Comparison of ENCODE assay signal across 8 cellular contexts in the genomic region with DNA sequence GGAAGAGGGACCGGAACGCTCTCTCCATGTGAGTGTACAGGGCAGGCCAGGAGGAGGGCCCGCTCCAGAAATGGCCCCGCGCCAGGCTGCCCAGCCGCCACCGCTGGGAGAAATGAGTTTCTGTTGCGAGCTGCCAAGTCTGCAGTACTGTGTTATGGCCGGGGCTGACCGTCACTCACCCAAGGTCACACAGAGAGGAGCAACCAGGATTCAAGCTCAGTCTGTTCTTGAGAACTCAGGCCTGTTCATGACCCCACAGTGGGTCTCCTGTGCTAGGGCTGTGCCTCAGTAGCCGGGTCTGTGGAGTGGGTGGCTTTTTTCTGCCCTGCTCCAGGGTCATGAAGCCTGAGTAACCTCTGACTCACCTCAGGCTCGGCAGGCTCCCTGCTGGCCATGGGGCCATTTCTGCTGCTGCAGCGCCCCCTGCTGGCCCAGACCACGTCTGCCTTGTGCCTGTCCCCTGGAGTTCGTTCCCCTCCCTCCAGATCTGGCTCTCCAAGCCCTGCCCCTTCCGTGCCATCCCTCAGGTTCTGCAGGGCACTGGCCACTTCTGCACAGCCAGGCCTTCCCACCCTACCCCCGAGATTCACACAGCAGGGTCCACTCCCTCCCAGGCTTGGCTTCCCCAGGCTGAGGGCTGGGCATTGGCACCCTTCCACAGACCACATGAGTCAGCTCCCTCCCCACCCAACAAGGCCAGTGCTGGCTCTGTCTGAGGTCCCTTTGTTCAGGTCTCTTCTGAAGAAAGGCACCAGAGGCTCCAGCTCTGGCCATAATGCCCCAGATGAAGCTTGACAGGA. TPM values are rescaled to one million over a fixed set of nuclear protein-coding genes. Genes with fewer than 3 reads are reported as not detected.
A peak's percentile ranks its signal among the peaks of the same experiment; 100 is the strongest.
DNase-seq lines count a peak whose midpoint lies in the region; ATAC-seq and TF ChIP-seq lines count a peak whose summit lies in the region.

No MANE protein-coding gene starts in this region.

- TF ChIP-seq CTCF in foreskin keratinocyte (conservative IDR thresholded peaks at IDR 0.05) (peak; percentile 95), neutrophil (IDR thresholded peaks at IDR 0.05) (peak; percentile 81)

- H3K36me3 ChIP-seq in neutrophil (no peaks in the 10 kb centered on the region), stomach smooth muscle (ENCODE audit: control insufficient read depth in 2 of 2, insufficient read depth in 2 of 2, low read length in 2 of 2) (no peaks in the 10 kb centered on the region)

- no peak overlapping the region for H3K4me3 Mint-ChIP-seq in activated T-helper 2 cell treated with anti-CD3 and anti-CD28 coated beads, Interferon-gamma antibody, Interleukin-2, Interleukin-4, amounts not matched to agents 10 μg/mL and 5 μg/mL and 100 μg/mL, durations not matched to agents 14 hours and 24 hours and 36 hours (ENCODE audit: low read depth)

- no peaks in the 10 kb centered on the region for H3K36me3 Mint-ChIP-seq in activated T-helper 2 cell treated with anti-CD3 and anti-CD28 coated beads, Interferon-gamma antibody, Interleukin-2, Interleukin-4, amounts not matched to agents 10 μg/mL and 5 μg/mL and 100 μg/mL, durations not matched to agents 14 hours and 24 hours and 36 hours (ENCODE audit: low read depth)

- H3K4me3 ChIP-seq in neutrophil (ENCODE audit: low read depth in 1 of 2, low read length in 1 of 2) (no peak overlapping the region), stomach smooth muscle (ENCODE audit: low read length in 2 of 2) (peak overlapping the region; percentile 4 to 49)

- no peak overlapping the region for H3K27ac Mint-ChIP-seq in activated T-helper 2 cell treated with anti-CD3 and anti-CD28 coated beads, Interferon-gamma antibody, Interleukin-2, Interleukin-4, amounts not matched to agents 10 μg/mL and 5 μg/mL and 100 μg/mL, durations not matched to agents 14 hours and 24 hours and 36 hours

- intact Hi-C loops in activated T-helper 2 cell treated with anti-CD3 and anti-CD28 coated beads, Interferon-gamma antibody, Interleukin-2, Interleukin-4, amounts not matched to agents 10 μg/mL and 5 μg/mL and 100 μg/mL, durations not matched to agents 14 hours and 24 hours and 36 hours (cut with micrococcal nuclease), result loop anchor here (1.0 kb wide), 1 partner anchor 164 kb away; no protein-coding TSS in a partner anchor

- DNase-seq in EH (ENCODE audit: low read depth) (peak; percentile 89), HuH-7 (ENCODE audit: low spot score) (peak; percentile 95), RPMI7951 (ENCODE audit: low read depth) (peak; percentile 96), foreskin keratinocyte (peak; percentile 47 to 76)
- peak; percentile 43 for DNase-seq in activated T-helper 2 cell treated with anti-CD3 and anti-CD28 coated beads, Interferon-gamma antibody, Interleukin-2, Interleukin-4, amounts not matched to agents 10 μg/mL and 5 μg/mL and 100 μg/mL, durations not matched to agents 14 hours and 24 hours and 36 hours (ENCODE audit: low spot score)

- peaks cover 6% of the 10 kb centered on the region for H3K27me3 Mint-ChIP-seq in activated T-helper 2 cell treated with anti-CD3 and anti-CD28 coated beads, Interferon-gamma antibody, Interleukin-2, Interleukin-4, amounts not matched to agents 10 μg/mL and 5 μg/mL and 100 μg/mL, durations not matched to agents 14 hours and 24 hours and 36 hours (ENCODE audit: low read depth)

- H3K9me3 Mint-ChIP-seq in activated T-helper 2 cell treated with anti-CD3 and anti-CD28 coated beads, Interferon-gamma antibody, Interleukin-2, Interleukin-4, amounts not matched to agents 10 μg/mL and 5 μg/mL and 100 μg/mL, durations not matched to agents 14 hours and 24 hours and 36 hours, result no peaks in the 10 kb centered on the region

- no peaks in the 10 kb centered on the region for H3K4me1 Mint-ChIP-seq in activated T-helper 2 cell treated with anti-CD3 and anti-CD28 coated beads, Interferon-gamma antibody, Interleukin-2, Interleukin-4, amounts not matched to agents 10 μg/mL and 5 μg/mL and 100 μg/mL, durations not matched to agents 14 hours and 24 hours and 36 hours (ENCODE audit: low read depth)

- H3K9me3 ChIP-seq in neutrophil, result no peaks in the 10 kb centered on the region
- no peaks in the 10 kb centered on the region for H3K9me3 ChIP-seq in stomach smooth muscle (ENCODE audit: control insufficient read depth in 2 of 2, low read length in 2 of 2)

- H3K27ac ChIP-seq in foreskin keratinocyte (no peak overlapping the region), neutrophil (no peak overlapping the region), stomach smooth muscle (ENCODE audit: low read length) (peak overlapping the region; percentile 49)

- H3K9ac ChIP-seq in stomach smooth muscle (ENCODE audit: low read length in 2 of 2), result peak overlapping the region; percentile 36 to 46

- H3K27me3 ChIP-seq in foreskin keratinocyte (peaks cover 34% of the 10 kb centered on the region), neutrophil (peaks cover 43% of the 10 kb centered on the region), stomach smooth muscle (ENCODE audit: control insufficient read depth in 1 of 2, insufficient read depth in 2 of 2, low read length in 2 of 2) (peaks cover 0 to 3% of the 10 kb centered on the region in 2 donors)

- ATAC-seq in foreskin keratinocyte (peak; percentile 82), GM21381 (IDR thresholded peaks at IDR 0.05; ENCODE audit: unreplicated experiment) (no peak)

- H3K4me1 ChIP-seq in foreskin keratinocyte, result peaks cover 17% of the 10 kb centered on the region
- H3K4me1 ChIP-seq in neutrophil (ENCODE audit: control insufficient read depth in 1 of 2, insufficient read depth in 1 of 2, low read depth in 1 of 2, low read length in 1 of 2), result peaks cover 20% of the 10 kb centered on the region in 2 experiments
- H3K4me1 ChIP-seq in stomach smooth muscle (ENCODE audit: control insufficient read depth, insufficient read depth, low read length), result peaks cover 44% of the 10 kb centered on the region

RNA-seq across cellular contexts. Expression of a gene that starts 51.8 kb away (rescaled TPM):
- total RNA-seq in RPMI7951 (2014; rRNA removed; shearing (Covaris generic)), result not detected in 2 replicates
- not detected in 2 replicates for total RNA-seq in activated T-helper 2 cell treated with anti-CD3 and anti-CD28 coated beads, Interferon-gamma antibody, Interleukin-2, Interleukin-4, amounts not matched to agents 10 μg/mL and 5 μg/mL and 100 μg/mL, durations not matched to agents 14 hours and 24 hours and 36 hours
- 0.11 and 0.27 TPM in 2 replicates for total RNA-seq in foreskin keratinocyte
- 0.10 and 0.32 TPM in 2 replicates for polyA plus RNA-seq in foreskin keratinocyte

Comparison
In these comparisons a context has a peak if more than half of its experiments do, and no peak if none do; other contexts are left out.
1. DNase-seq: peak in every context shown above with its lines; median percentile 96 in RPMI7951; 95 in HuH-7; 89 in EH; 62 in foreskin keratinocyte; 43 in activated T-helper 2 cell treated with anti-CD3 and anti-CD28 coated beads, Interferon-gamma antibody, Interleukin-2, Interleukin-4, amounts not matched to agents 10 μg/mL and 5 μg/mL and 100 μg/mL, durations not matched to agents 14 hours and 24 hours and 36 hours.
2. H3K4me3 ChIP-seq: peak in stomach smooth muscle (2 of 2); none in neutrophil (0 of 2).